In the genomic region with DNA sequence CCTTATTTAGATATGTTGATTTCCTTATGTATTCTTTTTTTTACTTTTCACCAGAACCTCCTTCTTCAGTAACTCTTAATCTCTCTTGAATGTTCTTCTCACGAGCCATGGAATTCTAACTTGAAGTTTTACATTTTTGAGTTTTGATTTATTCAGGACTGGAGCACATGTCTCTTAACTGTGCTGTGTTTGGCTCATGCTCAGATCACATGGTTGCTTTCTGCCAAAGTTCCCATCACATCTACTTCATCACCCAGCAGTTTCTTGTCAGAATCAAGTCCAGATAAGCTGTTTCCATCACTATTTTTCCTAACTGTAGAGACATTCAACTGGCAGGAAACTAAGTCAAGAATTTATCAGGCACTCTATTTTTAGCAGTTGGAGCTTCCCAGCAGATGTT, we compare ENCODE assay signal across 30 cellular contexts. TPM values are rescaled to one million over a fixed set of nuclear protein-coding genes. Genes with fewer than 3 reads are reported as not detected.
DNase-seq lines count a peak whose midpoint lies in the region; ATAC-seq and TF ChIP-seq lines count a peak whose summit lies in the region.
"Had no signal": no experiment of that assay in that cellular context is flagged by ENCODE, and none has a peak within 500 bp of the region (broad histone marks: within the 10 kb centered on the region; RNA-seq: fewer than 3 reads in every experiment).

No MANE protein-coding gene starts in this region.

- DNase-seq in AG04449 (ENCODE audit: low read depth, low spot score) (peak; percentile 16), EH (ENCODE audit: low read depth) (peak; percentile 18), coronary artery (ENCODE audit: low spot score) (no peak), mesothelial cell of epicardium (ENCODE audit: low spot score in 2 of 2, unreplicated experiment in 2 of 2) (no peak), epidermal melanocyte (ENCODE audit: insufficient read length, low spot score) (no peak)
- DNase-seq in activated CD4-positive, alpha-beta memory T cell treated with anti-CD3 and anti-CD28 coated beads, Interleukin-2, amount 10 ng/mL, durations not matched to agents 7 days and 5 days, result no peak
- no peak for DNase-seq in activated T-helper 2 cell treated with anti-CD3 and anti-CD28 coated beads, Interferon-gamma antibody, Interleukin-2, Interleukin-4, amounts not matched to agents 10 μg/mL and 5 μg/mL and 100 μg/mL, durations not matched to agents 14 hours and 24 hours and 36 hours (ENCODE audit: low spot score)
- DNase-seq: activated CD4-positive, alpha-beta T cell treated with anti-CD3 and anti-CD28 coated beads, Interleukin-2, amount 10 ng/mL, durations not matched to agents 24 days and 14 days; activated CD8-positive, alpha-beta memory T cell treated with anti-CD3 and anti-CD28 coated beads, Interleukin-2, amount 50 U/mL, for 48 hours; activated naive CD4-positive, alpha-beta T cell treated with Interleukin-2 at 50 U/mL for 16 hours; aorta; CD4-positive, CD25-positive, alpha-beta regulatory T cell; DMS153; GF-D8; kidney glomerular epithelial cell; natural killer cell; NCI-H1694; NCI-H2171; NCI-H526; Peyer's patch; stimulated activated CD8-positive, alpha-beta memory T cell treated with anti-CD3 and anti-CD28 coated beads, Interleukin-4, amount 100 ng/mL, for 48 hours; testis had no signal

- CTCF ChIA-PET in AG04449 (lab: Yijun Ruan, JAX), result interaction anchor here (1.1 to 1.6 kb wide), 2 partner anchors 34 to 45 kb away, joined by 3 to 4 read pairs; no protein-coding TSS in a partner anchor
- CTCF ChIA-PET in activated CD4-positive, alpha-beta memory T cell treated with anti-CD3 and anti-CD28 coated beads, Interleukin-2, amount 10 ng/mL, durations not matched to agents 7 days and 5 days (lab: Charles Lee), result no interaction called here

- H3K27ac ChIP-seq in coronary artery, result peak overlapping the region; percentile 34 to 39
- H3K27ac ChIP-seq: epithelial cell of prostate, KMS-11, parathyroid adenoma, Peyer's patch, SJSA1, testis had no signal

- intact Hi-C loops in activated T-helper 2 cell treated with anti-CD3 and anti-CD28 coated beads, Interferon-gamma antibody, Interleukin-2, Interleukin-4, amounts not matched to agents 10 μg/mL and 5 μg/mL and 100 μg/mL, durations not matched to agents 14 hours and 24 hours and 36 hours (cut with micrococcal nuclease), result no loop called here

- H3K9me3 Mint-ChIP-seq in mesothelial cell of epicardium, result no peaks in the 10 kb centered on the region
- H3K9me3 Mint-ChIP-seq in activated CD4-positive, alpha-beta memory T cell treated with anti-CD3 and anti-CD28 coated beads, Interleukin-2, amount 10 ng/mL, durations not matched to agents 7 days and 5 days, result no peaks in the 10 kb centered on the region
- H3K9me3 Mint-ChIP-seq in activated T-helper 2 cell treated with anti-CD3 and anti-CD28 coated beads, Interferon-gamma antibody, Interleukin-2, Interleukin-4, amounts not matched to agents 10 μg/mL and 5 μg/mL and 100 μg/mL, durations not matched to agents 14 hours and 24 hours and 36 hours, result no peaks in the 10 kb centered on the region
- H3K9me3 Mint-ChIP-seq: activated CD4-positive, alpha-beta T cell treated with anti-CD3 and anti-CD28 coated beads, Interleukin-2, amount 10 ng/mL, durations not matched to agents 24 days and 14 days; central memory CD8-positive, alpha-beta T cell; natural killer cell had no signal

- H3K27ac Mint-ChIP-seq in mesothelial cell of epicardium, result peak overlapping the region; percentile 23
- H3K27ac Mint-ChIP-seq in activated CD4-positive, alpha-beta memory T cell treated with anti-CD3 and anti-CD28 coated beads, Interleukin-2, amount 10 ng/mL, durations not matched to agents 7 days and 5 days, result no peak overlapping the region
- H3K27ac Mint-ChIP-seq in activated T-helper 2 cell treated with anti-CD3 and anti-CD28 coated beads, Interferon-gamma antibody, Interleukin-2, Interleukin-4, amounts not matched to agents 10 μg/mL and 5 μg/mL and 100 μg/mL, durations not matched to agents 14 hours and 24 hours and 36 hours, result no peak overlapping the region
- H3K27ac Mint-ChIP-seq: activated CD4-positive, alpha-beta T cell treated with anti-CD3 and anti-CD28 coated beads, Interleukin-2, amount 10 ng/mL, durations not matched to agents 24 days and 14 days had no signal

- peaks cover 37% of the 10 kb centered on the region for H3K36me3 Mint-ChIP-seq in mesothelial cell of epicardium
- H3K36me3 Mint-ChIP-seq in activated CD4-positive, alpha-beta memory T cell treated with anti-CD3 and anti-CD28 coated beads, Interleukin-2, amount 10 ng/mL, durations not matched to agents 7 days and 5 days (ENCODE audit: low read depth), result peaks cover 21% of the 10 kb centered on the region
- peaks cover 40% of the 10 kb centered on the region for H3K36me3 Mint-ChIP-seq in activated T-helper 2 cell treated with anti-CD3 and anti-CD28 coated beads, Interferon-gamma antibody, Interleukin-2, Interleukin-4, amounts not matched to agents 10 μg/mL and 5 μg/mL and 100 μg/mL, durations not matched to agents 14 hours and 24 hours and 36 hours (ENCODE audit: low read depth)
- H3K36me3 Mint-ChIP-seq: natural killer cell had no signal

- POLR2A ChIA-PET in AG04449 (lab: Yijun Ruan, JAX), result no interaction called here
- POLR2A ChIA-PET in activated CD4-positive, alpha-beta memory T cell treated with anti-CD3 and anti-CD28 coated beads, Interleukin-2, amount 10 ng/mL, durations not matched to agents 7 days and 5 days (lab: Charles Lee), result no interaction called here

- H3K4me1 Mint-ChIP-seq in mesothelial cell of epicardium, result peaks cover 5% of the 10 kb centered on the region
- H3K4me1 Mint-ChIP-seq in activated CD4-positive, alpha-beta memory T cell treated with anti-CD3 and anti-CD28 coated beads, Interleukin-2, amount 10 ng/mL, durations not matched to agents 7 days and 5 days, result peaks cover 2% of the 10 kb centered on the region
- H3K4me1 Mint-ChIP-seq in activated T-helper 2 cell treated with anti-CD3 and anti-CD28 coated beads, Interferon-gamma antibody, Interleukin-2, Interleukin-4, amounts not matched to agents 10 μg/mL and 5 μg/mL and 100 μg/mL, durations not matched to agents 14 hours and 24 hours and 36 hours (ENCODE audit: low read depth), result peaks cover 6% of the 10 kb centered on the region
- H3K4me1 Mint-ChIP-seq: activated CD4-positive, alpha-beta T cell treated with anti-CD3 and anti-CD28 coated beads, Interleukin-2, amount 10 ng/mL, durations not matched to agents 24 days and 14 days; central memory CD8-positive, alpha-beta T cell had no signal

- TF ChIP-seq CTCF in AG04449 (IDR thresholded peaks at IDR 0.05; ENCODE audit: insufficient read depth, low read length, missing control alignments) (no peak), coronary artery (IDR thresholded peaks at IDR 0.05) (no peak), mesothelial cell of epicardium (IDR thresholded peaks at IDR 0.05; ENCODE audit: unreplicated experiment) (no peak)

- H3K4me3 Mint-ChIP-seq in mesothelial cell of epicardium, result no peak overlapping the region
- no peak overlapping the region for H3K4me3 Mint-ChIP-seq in activated CD4-positive, alpha-beta memory T cell treated with anti-CD3 and anti-CD28 coated beads, Interleukin-2, amount 10 ng/mL, durations not matched to agents 7 days and 5 days
- H3K4me3 Mint-ChIP-seq in activated T-helper 2 cell treated with anti-CD3 and anti-CD28 coated beads, Interferon-gamma antibody, Interleukin-2, Interleukin-4, amounts not matched to agents 10 μg/mL and 5 μg/mL and 100 μg/mL, durations not matched to agents 14 hours and 24 hours and 36 hours (ENCODE audit: low read depth), result no peak overlapping the region
- H3K4me3 Mint-ChIP-seq: activated CD4-positive, alpha-beta T cell treated with anti-CD3 and anti-CD28 coated beads, Interleukin-2, amount 10 ng/mL, durations not matched to agents 24 days and 14 days; CD4-positive, CD25-positive, alpha-beta regulatory T cell; central memory CD8-positive, alpha-beta T cell; natural killer cell had no signal

- no peaks in the 10 kb centered on the region for H3K27me3 Mint-ChIP-seq in mesothelial cell of epicardium (ENCODE audit: low read depth)
- H3K27me3 Mint-ChIP-seq in activated CD4-positive, alpha-beta memory T cell treated with anti-CD3 and anti-CD28 coated beads, Interleukin-2, amount 10 ng/mL, durations not matched to agents 7 days and 5 days, result no peaks in the 10 kb centered on the region
- H3K27me3 Mint-ChIP-seq in activated T-helper 2 cell treated with anti-CD3 and anti-CD28 coated beads, Interferon-gamma antibody, Interleukin-2, Interleukin-4, amounts not matched to agents 10 μg/mL and 5 μg/mL and 100 μg/mL, durations not matched to agents 14 hours and 24 hours and 36 hours (ENCODE audit: low read depth), result no peaks in the 10 kb centered on the region
- H3K27me3 Mint-ChIP-seq: activated CD4-positive, alpha-beta T cell treated with anti-CD3 and anti-CD28 coated beads, Interleukin-2, amount 10 ng/mL, durations not matched to agents 24 days and 14 days; CD4-positive, CD25-positive, alpha-beta regulatory T cell; central memory CD8-positive, alpha-beta T cell had no signal

- no peak for ATAC-seq in HG03196 (IDR thresholded peaks at IDR 0.05; ENCODE audit: unreplicated experiment)
- ATAC-seq: HCT116, natural killer cell, sciatic nerve had no signal

- no peak overlapping the region for H3K4me3 ChIP-seq in AG04449 (ENCODE audit: low read depth, low read length)
- H3K4me3 ChIP-seq in coronary artery, result no peak overlapping the region
- H3K4me3 ChIP-seq: Peyer's patch, SJSA1, testis had no signal

RNA-seq across cellular contexts. Expression of a gene that starts 31.7 kb away (rescaled TPM):
- total RNA-seq in mesothelial cell of epicardium, result 24.0 to 26.6 TPM (median 26.4 TPM) in 3 replicates
- 10 to 100 TPM; 14.2 to 14.6 TPM for total RNA-seq in activated CD4-positive, alpha-beta memory T cell treated with anti-CD3 and anti-CD28 coated beads, Interleukin-2, amount 10 ng/mL, durations not matched to agents 7 days and 5 days
- total RNA-seq in activated T-helper 2 cell treated with anti-CD3 and anti-CD28 coated beads, Interferon-gamma antibody, Interleukin-2, Interleukin-4, amounts not matched to agents 10 μg/mL and 5 μg/mL and 100 μg/mL, durations not matched to agents 14 hours and 24 hours and 36 hours, result 10.5 and 11.1 TPM in 2 replicates

Comparison
In these comparisons a context has a peak if more than half of its experiments do, and no peak if none do; other contexts are left out.
1. DNase-seq: peak in AG04449 (single experiment) and EH (single experiment); none in coronary artery (single experiment), mesothelial cell of epicardium (0 of 2), activated CD4-positive, alpha-beta memory T cell treated with anti-CD3 and anti-CD28 coated beads, Interleukin-2, amount 10 ng/mL, durations not matched to agents 7 days and 5 days (single experiment), activated T-helper 2 cell treated with anti-CD3 and anti-CD28 coated beads, Interferon-gamma antibody, Interleukin-2, Interleukin-4, amounts not matched to agents 10 μg/mL and 5 μg/mL and 100 μg/mL, durations not matched to agents 14 hours and 24 hours and 36 hours (single experiment) and epidermal melanocyte (single experiment).